16 cellular contexts compared by ENCODE assay signal in the genomic region with DNA sequence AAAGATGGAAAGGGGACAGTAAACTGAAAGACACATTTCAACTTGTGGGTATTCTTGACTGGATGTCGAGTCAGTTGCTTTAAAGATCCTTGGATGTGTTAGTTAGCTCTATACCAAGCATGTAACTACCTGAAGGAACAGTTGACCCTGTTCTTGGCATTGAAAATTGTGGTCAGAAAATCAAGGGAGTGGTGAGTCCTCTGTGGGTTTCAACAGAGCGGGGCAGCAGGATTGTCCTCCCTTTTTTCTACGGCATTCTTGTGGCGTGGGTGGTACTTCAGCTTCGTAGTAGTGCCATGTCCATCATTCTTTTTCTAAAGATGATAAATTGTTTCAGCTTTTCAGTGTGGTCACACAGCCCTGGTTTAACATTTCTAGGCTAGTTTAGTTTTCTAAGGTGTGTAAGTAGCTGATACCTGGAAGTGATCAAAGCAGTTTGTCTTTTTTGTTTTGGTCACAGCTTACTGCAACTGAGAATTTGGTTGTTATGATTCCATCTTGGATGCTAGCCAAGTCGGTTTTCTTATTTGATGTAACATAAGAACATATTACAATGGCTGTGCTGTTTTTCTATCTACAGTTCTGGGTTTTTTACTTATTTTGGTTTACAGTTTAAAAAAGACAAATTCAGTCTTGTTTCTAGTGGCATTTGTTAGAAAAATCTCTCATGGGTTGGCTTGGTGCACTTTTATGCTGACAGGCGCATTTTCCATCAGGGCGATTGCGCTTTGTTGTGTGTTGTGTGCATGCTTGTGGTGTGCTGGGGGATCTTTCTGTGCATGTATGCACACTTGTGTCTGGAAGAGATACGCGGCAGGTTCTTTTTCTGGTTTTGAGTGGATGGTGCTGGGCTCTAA.
A peak's percentile ranks its signal among the peaks of the same experiment; 100 is the strongest.
DNase-seq lines count a peak whose midpoint lies in the region; TF ChIP-seq lines count a peak whose summit lies in the region.
"Had no signal": no experiment of that assay in that cellular context is flagged by ENCODE, and none has a peak within 500 bp of the region (broad histone marks: within the 10 kb centered on the region; RNA-seq: fewer than 3 reads in every experiment).

No MANE protein-coding gene starts in this region.

- no peak for TF ChIP-seq CTCF in astrocyte of the spinal cord (IDR thresholded peaks at IDR 0.05; ENCODE audit: low read depth, low read length)

- in situ Hi-C loops in astrocyte of the spinal cord (cut with HindIII; ENCODE audit: low sequenced_read_pairs) = no loop called here

- intact Hi-C loops in cardiac septum (cut with DNase I) = no loop called here

- DNase-seq in NCI-H1436 (lab: John Stamatoyannopoulos, UW) (peak; percentile 0), NCI-H1436 treated with DMSO at 0.1 percent for 48 hours (lab: John Stamatoyannopoulos, UW) (no peak), M059J (ENCODE audit: low read depth) (peak; percentile 24), astrocyte of the spinal cord (ENCODE audit: low read depth, low spot score) (peak; percentile 1), inferior parietal cortex (ENCODE audit: extremely low spot score) (peak; percentile 20), NCI-H1092 (lab: John Stamatoyannopoulos, UW) (no peak), cardiac septum (ENCODE audit: low spot score) (no peak), hepatic stellate cell (ENCODE audit: low spot score) (no peak)
- DNase-seq: activated CD4-positive, alpha-beta T cell treated with anti-CD3 and anti-CD28 coated beads, Interleukin-2, amount 50 U/mL, for 48 hours; CD4-positive, alpha-beta T cell; left colon; NCI-H1092 treated with DMSO at 0.1 percent for 48 hours; NCI-H82; stimulated activated naive CD8-positive, alpha-beta T cell treated with anti-CD3 and anti-CD28 coated beads, Interleukin-15, amount 100 ng/mL, for 72 hours; uterus had no signal

- H3K4me3 ChIP-seq in astrocyte of the spinal cord (ENCODE audit: low read depth, low read length) = no peak overlapping the region
- H3K4me3 ChIP-seq: right atrium auricular region, uterus had no signal

Comparison
In these comparisons a context has a peak if more than half of its experiments do, and no peak if none do; other contexts are left out.
1. DNase-seq: peak in NCI-H1436 (single experiment), M059J (single experiment), astrocyte of the spinal cord (single experiment) and inferior parietal cortex (single experiment); none in NCI-H1436 treated with DMSO at 0.1 percent for 48 hours (single experiment), NCI-H1092 (single experiment), cardiac septum (single experiment) and hepatic stellate cell (single experiment).